23 cellular contexts compared by ENCODE assay signal in the genomic region with DNA sequence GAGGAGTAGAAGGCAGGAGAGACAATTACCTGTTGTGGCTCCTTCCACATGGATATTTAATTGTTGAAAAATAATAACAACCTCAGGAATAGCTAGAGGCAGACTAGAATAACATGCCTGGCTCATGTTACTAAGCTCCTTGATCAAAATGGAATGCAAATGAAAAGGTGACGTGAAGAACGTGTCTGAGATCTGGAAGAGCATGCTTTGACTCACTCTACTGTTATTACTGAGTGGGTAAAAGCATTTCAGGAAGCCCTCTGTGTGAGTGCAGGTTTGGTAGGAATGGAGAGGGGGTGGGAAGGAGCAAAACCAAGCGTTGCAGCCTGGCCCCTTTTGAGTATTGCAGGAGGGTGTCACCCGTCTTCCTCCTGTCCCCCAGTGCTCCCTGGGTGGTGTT.
DNase-seq lines count a peak whose midpoint lies in the region; ATAC-seq, FAIRE-seq and TF ChIP-seq lines count a peak whose summit lies in the region.
"Had no signal": no experiment of that assay in that cellular context is flagged by ENCODE, and none has a peak within 500 bp of the region (broad histone marks: within the 10 kb centered on the region; RNA-seq: fewer than 3 reads in every experiment).

No MANE protein-coding gene starts in this region.

- TF ChIP-seq CTCF in HFFc6 (IDR thresholded peaks at IDR 0.05) = no peak

- peak overlapping the region; percentile 32; the same call in 1 of the 2 replicates for H3K4me3 Mint-ChIP-seq in HFFc6
- no peak overlapping the region for H3K4me3 Mint-ChIP-seq in activated T-helper 17 cell treated with anti-CD3 and anti-CD28 coated beads, Interleukin-2, amount 50 U/mL, for 72 hours
- H3K4me3 Mint-ChIP-seq: IgD-negative memory B cell had no signal

- no peaks in the 10 kb centered on the region for H3K9me3 Mint-ChIP-seq in HFFc6
- H3K9me3 Mint-ChIP-seq in activated T-helper 17 cell treated with anti-CD3 and anti-CD28 coated beads, Interleukin-2, amount 50 U/mL, for 72 hours = no peaks in the 10 kb centered on the region
- H3K9me3 Mint-ChIP-seq: IgD-negative memory B cell had no signal

- H3K4me1 Mint-ChIP-seq in HFFc6 (ENCODE audit: low read depth) = peaks cover 29% of the 10 kb centered on the region
- no peaks in the 10 kb centered on the region for H3K4me1 Mint-ChIP-seq in activated T-helper 17 cell treated with anti-CD3 and anti-CD28 coated beads, Interleukin-2, amount 50 U/mL, for 72 hours
- H3K4me1 Mint-ChIP-seq: CD4-positive, alpha-beta memory T cell; IgD-negative memory B cell had no signal

- peak; percentile 24 for ATAC-seq in activated T-helper 17 cell treated with anti-CD3 and anti-CD28 coated beads, Interleukin-2, amount 50 U/mL, for 72 hours (replicated peaks)
- peak; percentile 33 for ATAC-seq in esophagus mucosa
- ATAC-seq: HCT116 had no signal

- no peak for FAIRE-seq in GM12891 (lab: Jason Lieb, UNC)
- FAIRE-seq: GM19239, H1, HTR-8/SVneo had no signal

- no peaks in the 10 kb centered on the region for H3K36me3 Mint-ChIP-seq in HFFc6 (ENCODE audit: low read depth)
- H3K36me3 Mint-ChIP-seq in activated T-helper 17 cell treated with anti-CD3 and anti-CD28 coated beads, Interleukin-2, amount 50 U/mL, for 72 hours (ENCODE audit: low read depth) = no peaks in the 10 kb centered on the region
- H3K36me3 Mint-ChIP-seq: CD4-positive, alpha-beta memory T cell; IgD-negative memory B cell had no signal

- peak overlapping the region; percentile 60; the same call in 1 of the 2 replicates for H3K27ac Mint-ChIP-seq in HFFc6
- no peak overlapping the region for H3K27ac Mint-ChIP-seq in activated T-helper 17 cell treated with anti-CD3 and anti-CD28 coated beads, Interleukin-2, amount 50 U/mL, for 72 hours
- H3K27ac Mint-ChIP-seq: CD4-positive, alpha-beta memory T cell; IgD-negative memory B cell had no signal

- H3K27me3 Mint-ChIP-seq in HFFc6 (ENCODE audit: insufficient read depth) = no peaks in the 10 kb centered on the region; the same call in 1 of the 2 replicates
- H3K27me3 Mint-ChIP-seq in activated T-helper 17 cell treated with anti-CD3 and anti-CD28 coated beads, Interleukin-2, amount 50 U/mL, for 72 hours = peaks cover 3% of the 10 kb centered on the region
- H3K27me3 Mint-ChIP-seq: CD4-positive, alpha-beta memory T cell had no signal

- intact Hi-C loops in posterior cingulate gyrus (cut with DNase I) = no loop called here

- peak; percentile 46 for DNase-seq in HFFc6
- peak; percentile 20 for DNase-seq in renal cortical epithelial cell (ENCODE audit: low read depth)
- DNase-seq in GM12891 (ENCODE audit: insufficient read length, low spot score) = no peak
- no peak for DNase-seq in posterior cingulate gyrus
- no peak for DNase-seq in DMS79 (lab: John Stamatoyannopoulos, UW)
- DNase-seq: 8988T; CD4-positive, alpha-beta memory T cell; Karpas-422; MG63; NCI-H1417; NCI-H1694 treated with DMSO at 0.1 percent for 48 hours; NCI-H2081 treated with DMSO at 0.1 percent for 48 hours; NCI-H446 treated with DMSO at 0.1 percent for 48 hours; NCI-H526 treated with DMSO at 0.1 percent for 48 hours; OCI-M1; Right ventricle myocardium superior had no signal

- no peak for TF ChIP-seq POLR2A in GM12891 (IDR thresholded peaks at IDR 0.05; ENCODE audit: low read depth, low read length)

TF ChIP-seq in GM12891, 5 proteins besides CTCF, POLR2A, EP300 and RAD21:
- TF ChIP-seq SPI1 (IDR thresholded peaks at IDR 0.05; ENCODE audit: low read depth, low read length) = no peak
- TF ChIP-seq POLR2AphosphoS5 (IDR thresholded peaks at IDR 0.05; ENCODE audit: low read depth, low read length) = no peak
- no peak for TF ChIP-seq POU2F2 (IDR thresholded peaks at IDR 0.05; ENCODE audit: low read depth, low read length)
- TF ChIP-seq TAF1 (IDR thresholded peaks at IDR 0.05; ENCODE audit: low read depth, low read length) = no peak
- TF ChIP-seq PAX5 (IDR thresholded peaks at IDR 0.05; ENCODE audit: insufficient read depth, low read length, severe bottlenecking) = no peak

Comparison
In these comparisons a context has a peak if more than half of its experiments do, and no peak if none do; other contexts are left out.
1. DNase-seq: peak in HFFc6 (single experiment) and renal cortical epithelial cell (single experiment); none in GM12891 (single experiment), posterior cingulate gyrus (0 of 10) and DMS79 (single experiment).